Comparison of ENCODE assay signal across 1 cellular context in genomic region chr11:6389921-6390717, GRCh38.
TF ChIP-seq lines count a peak whose summit lies in the region.

SMPD1 (plus strand) TSS chr11:6390474; CDS start chr11:6390599, 125 bp downstream.

TF ChIP-seq in H1, 55 proteins besides CTCF, POLR2A, EP300 and RAD21:
- peak; percentile 28; the same call in 1 of the 2 replicates for TF ChIP-seq E2F6 (IDR thresholded peaks at IDR 0.05)
- peak; percentile 82 for TF ChIP-seq TEAD4 (IDR thresholded peaks at IDR 0.05; ENCODE audit: low read depth, low read length)
- no peak for TF ChIP-seq BCL11A (IDR thresholded peaks at IDR 0.05; ENCODE audit: low read depth in 2 of 2, low read length in 2 of 2)
- TF ChIP-seq KDM4A (IDR thresholded peaks at IDR 0.05; ENCODE audit: low read depth, low read length, severe bottlenecking): peak; percentile 75
- peak in 1 of 2 experiments; percentile 77; a peak in 1 of 4 replicates for TF ChIP-seq HDAC2 (IDR thresholded peaks at IDR 0.05; ENCODE audit: borderline replicate concordance in 1 of 2, low read depth in 2 of 2, low read length in 2 of 2)
- TF ChIP-seq CEBPB (IDR thresholded peaks at IDR 0.05; ENCODE audit: low read depth, low read length): no peak
- TF ChIP-seq BACH1 (IDR thresholded peaks at IDR 0.05; ENCODE audit: low read length): no peak
- peak; percentile 96 to 98 for TF ChIP-seq SIN3A (conservative IDR thresholded peaks at IDR 0.05 in 1 of 2, IDR thresholded peaks at IDR 0.05 in 1 of 2; ENCODE audit: low read depth in 1 of 2, low read length in 2 of 2)
- TF ChIP-seq CHD2 (IDR thresholded peaks at IDR 0.05; ENCODE audit: low read length): peak; percentile 25; the same call in 1 of the 2 replicates
- TF ChIP-seq ASH2L (IDR thresholded peaks at IDR 0.05; ENCODE audit: low read length): peak; percentile 40
- 0 out of 2 replicates have a peak, but pooled peaks have one; percentile 21 for TF ChIP-seq CREB1 (IDR thresholded peaks at IDR 0.05)
- TF ChIP-seq SIX5 (IDR thresholded peaks at IDR 0.05; ENCODE audit: low read depth, low read length): no peak
- peak; percentile 98 for TF ChIP-seq EGR1 (IDR thresholded peaks at IDR 0.05; ENCODE audit: borderline replicate concordance, low read depth, low read length)
- TF ChIP-seq MAX (IDR thresholded peaks at IDR 0.05): peak; percentile 79
- peak; percentile 49 for TF ChIP-seq TAF1 (IDR thresholded peaks at IDR 0.05; ENCODE audit: low read depth, low read length)
- peak; percentile 86 for TF ChIP-seq CTBP2 (IDR thresholded peaks at IDR 0.05; ENCODE audit: borderline replicate concordance, insufficient read depth, insufficient read length, low read length)
- TF ChIP-seq CHD1 (IDR thresholded peaks at IDR 0.05; ENCODE audit: low read depth, low read length): no peak
TF ChIP-seq in H1: peak in this region for 12.
